ENCODE assay signal across 1 cellular context in genomic region chr16:47058295-47059086, GRCh38.
A peak's percentile ranks its signal among the peaks of the same experiment; 100 is the strongest.
TF ChIP-seq lines count a peak whose summit lies in the region.

No MANE protein-coding gene starts in this region.

TF ChIP-seq in HepG2, 621 proteins besides CTCF, POLR2A, EP300 and RAD21 (continued from another document):
- TF ChIP-seq HOMEZ (CRISPR knock-in tag; IDR thresholded peaks at IDR 0.05; ENCODE audit: low read depth) (peak; percentile 91), NR1H2 (CRISPR knock-in tag; IDR thresholded peaks at IDR 0.05; ENCODE audit: borderline replicate concordance, low read depth) (no peak), ZNF446 (CRISPR knock-in tag; IDR thresholded peaks at IDR 0.05) (no peak), HOXA7 (CRISPR knock-in tag; IDR thresholded peaks at IDR 0.05) (no peak), ZFP36L1 (CRISPR knock-in tag; IDR thresholded peaks at IDR 0.05) (peak; percentile 40; the same call in 1 of the 2 replicates), FOXM1 (CRISPR knock-in tag; IDR thresholded peaks at IDR 0.05) (no peak), MAF1 (CRISPR knock-in tag; IDR thresholded peaks at IDR 0.05; ENCODE audit: borderline replicate concordance) (0 out of 2 replicates have a peak, but pooled peaks have one; percentile 30), TFDP1 (CRISPR knock-in tag; IDR thresholded peaks at IDR 0.05; ENCODE audit: borderline replicate concordance) (0 out of 2 replicates have a peak, but pooled peaks have one; percentile 43), PAF1 (CRISPR knock-in tag; IDR thresholded peaks at IDR 0.05) (no peak), ZNF772 (CRISPR knock-in tag; IDR thresholded peaks at IDR 0.05) (peak; percentile 68; the same call in 1 of the 2 replicates), SUZ12 (IDR thresholded peaks at IDR 0.05; ENCODE audit: low read depth, low read length) (no peak), TFDP2 (CRISPR knock-in tag; IDR thresholded peaks at IDR 0.05) (no peak; the same call in 1 of the 2 replicates), AHDC1 (CRISPR knock-in tag; IDR thresholded peaks at IDR 0.05; ENCODE audit: borderline replicate concordance) (peak; percentile 89; the same call in 1 of the 2 replicates), ZNF557 (CRISPR knock-in tag; IDR thresholded peaks at IDR 0.05) (peak; percentile 78; the same call in 1 of the 2 replicates), UBTF (CRISPR knock-in tag; IDR thresholded peaks at IDR 0.05) (no peak), ZNF567 (CRISPR knock-in tag; IDR thresholded peaks at IDR 0.05; ENCODE audit: borderline replicate concordance) (no peak), GRHL1 (CRISPR knock-in tag; conservative IDR thresholded peaks at IDR 0.05) (no peak), TEF (CRISPR knock-in tag; IDR thresholded peaks at IDR 0.05) (no peak), ZNF782 (CRISPR knock-in tag; IDR thresholded peaks at IDR 0.05; ENCODE audit: borderline replicate concordance) (no peak), HMG20B (CRISPR knock-in tag; conservative IDR thresholded peaks at IDR 0.05) (no peak), ZNF292 (CRISPR knock-in tag; IDR thresholded peaks at IDR 0.05; ENCODE audit: borderline replicate concordance, low read depth) (no peak; the same call in 1 of the 2 replicates), MTA3 (CRISPR knock-in tag; IDR thresholded peaks at IDR 0.05) (no peak), KLF15 (CRISPR knock-in tag; IDR thresholded peaks at IDR 0.05; ENCODE audit: borderline replicate concordance) (no peak), PHF8 (CRISPR knock-in tag; IDR thresholded peaks at IDR 0.05) (no peak), ZNF609 (CRISPR knock-in tag; IDR thresholded peaks at IDR 0.05; ENCODE audit: borderline replicate concordance) (peak; percentile 59; the same call in 1 of the 2 replicates)
